Comparison of ENCODE assay signal across 19 cellular contexts in the genomic region with DNA sequence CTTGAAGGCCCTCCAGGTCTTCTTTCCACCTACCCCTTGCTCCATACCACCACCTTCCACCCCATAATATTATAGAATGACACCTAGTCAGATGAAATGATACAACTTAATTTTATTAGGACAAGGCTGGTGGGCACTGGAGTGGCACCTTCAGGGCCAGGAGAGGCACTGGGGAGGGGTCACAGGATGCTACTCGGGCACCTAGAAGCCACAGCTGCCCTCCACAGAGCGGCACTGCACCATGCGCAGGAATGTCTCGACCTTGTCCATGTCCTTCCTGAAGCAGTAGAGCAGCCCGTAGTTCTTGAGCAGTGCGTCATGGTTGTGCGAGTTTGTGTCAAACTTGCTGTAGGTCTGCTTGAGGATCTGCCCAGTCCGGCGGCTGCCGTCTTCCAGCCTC. TPM values are rescaled to one million over a fixed set of nuclear protein-coding genes. Genes with fewer than 3 reads are reported as not detected.
"Had no signal": no experiment of that assay in that cellular context is flagged by ENCODE, and none has a peak within 500 bp of the region (broad histone marks: within the 10 kb centered on the region; RNA-seq: fewer than 3 reads in every experiment).

No MANE protein-coding gene starts in this region.

RNA-seq across cellular contexts. Expression of a gene that starts 1.6 kb away (rescaled TPM):
- total RNA-seq: activated naive CD4-positive, alpha-beta T cell treated with anti-CD3 and anti-CD28 coated beads for 36 hours; activated naive CD8-positive, alpha-beta T cell treated with anti-CD3 and anti-CD28 coated beads for 36 hours; activated naive CD8-positive, alpha-beta T cell treated with anti-CD3 and anti-CD28 coated beads, Interleukin-2, amount 10 ng/mL, durations not matched to agents 7 days and 5 days; activated T-cell treated with anti-CD3 and anti-CD28 coated beads, Interleukin-2, amount 50 U/mL, for 4 hours; activated T-cell treated with anti-CD3 and anti-CD28 coated beads, Interleukin-2, amount 50 U/mL, for 72 hours; activated T-helper 1 cell treated with anti-CD3 and anti-CD28 coated beads, Interleukin-12 subunit alpha, Interleukin-12 subunit beta, Interleukin-2, Interleukin-4 antibody, amounts not matched to agents 30 ng/mL and 10 ng/mL and 1 ng/mL, durations not matched to agents 14 hours and 24 hours and 36 hours; activated T-helper 2 cell treated with anti-CD3 and anti-CD28 coated beads, Interferon-gamma antibody, Interleukin-2, Interleukin-4, amounts not matched to agents 10 μg/mL and 5 μg/mL and 100 μg/mL, durations not matched to agents 14 hours and 24 hours and 36 hours; adrenal gland; aorta; ascending aorta; body of pancreas; breast epithelium; bronchial epithelial cell; cardiac muscle cell; cardiac septum had no signal

RNA-seq across cellular contexts. Expression of a gene that starts 13.1 kb away (rescaled TPM):
- total RNA-seq: activated naive CD4-positive, alpha-beta T cell treated with anti-CD3 and anti-CD28 coated beads for 36 hours; activated naive CD4-positive, alpha-beta T cell treated with anti-CD3 and anti-CD28 coated beads, Interleukin-2, amount 50 U/mL, for 72 hours; activated naive CD8-positive, alpha-beta T cell treated with anti-CD3 and anti-CD28 coated beads for 36 hours; activated naive CD8-positive, alpha-beta T cell treated with anti-CD3 and anti-CD28 coated beads, Interleukin-2, amount 10 ng/mL, durations not matched to agents 7 days and 5 days; activated T-cell treated with anti-CD3 and anti-CD28 coated beads, Interleukin-2, amount 50 U/mL, for 4 hours; activated T-cell treated with anti-CD3 and anti-CD28 coated beads, Interleukin-2, amount 50 U/mL, for 72 hours; activated T-helper 1 cell treated with anti-CD3 and anti-CD28 coated beads, Interleukin-12 subunit alpha, Interleukin-12 subunit beta, Interleukin-2, Interleukin-4 antibody, amounts not matched to agents 30 ng/mL and 10 ng/mL and 1 ng/mL, durations not matched to agents 14 hours and 24 hours and 36 hours; activated T-helper 17 cell treated with anti-CD3 and anti-CD28 coated beads, Interleukin-2, amount 50 U/mL, for 72 hours; activated T-helper 2 cell treated with anti-CD3 and anti-CD28 coated beads, Interferon-gamma antibody, Interleukin-2, Interleukin-4, amounts not matched to agents 10 μg/mL and 5 μg/mL and 100 μg/mL, durations not matched to agents 14 hours and 24 hours and 36 hours; adrenal gland; aorta; ascending aorta; astrocyte; body of pancreas; breast epithelium; bronchial epithelial cell; cardiac muscle cell; cardiac septum; cerebellum had no signal

RNA-seq across cellular contexts. Expression of a gene that starts 16.2 kb away (rescaled TPM):
- total RNA-seq: activated naive CD4-positive, alpha-beta T cell treated with anti-CD3 and anti-CD28 coated beads for 36 hours; activated naive CD8-positive, alpha-beta T cell treated with anti-CD3 and anti-CD28 coated beads for 36 hours; activated naive CD8-positive, alpha-beta T cell treated with anti-CD3 and anti-CD28 coated beads, Interleukin-2, amount 10 ng/mL, durations not matched to agents 7 days and 5 days; activated T-cell treated with anti-CD3 and anti-CD28 coated beads, Interleukin-2, amount 50 U/mL, for 4 hours; activated T-cell treated with anti-CD3 and anti-CD28 coated beads, Interleukin-2, amount 50 U/mL, for 72 hours; activated T-helper 1 cell treated with anti-CD3 and anti-CD28 coated beads, Interleukin-12 subunit alpha, Interleukin-12 subunit beta, Interleukin-2, Interleukin-4 antibody, amounts not matched to agents 30 ng/mL and 10 ng/mL and 1 ng/mL, durations not matched to agents 14 hours and 24 hours and 36 hours; activated T-helper 2 cell treated with anti-CD3 and anti-CD28 coated beads, Interferon-gamma antibody, Interleukin-2, Interleukin-4, amounts not matched to agents 10 μg/mL and 5 μg/mL and 100 μg/mL, durations not matched to agents 14 hours and 24 hours and 36 hours; adrenal gland; aorta; ascending aorta; astrocyte; body of pancreas; breast epithelium; bronchial epithelial cell; cardiac muscle cell; cardiac septum; cerebellum had no signal

RNA-seq across cellular contexts. Expression of a gene that starts 21.3 kb away (rescaled TPM):
- total RNA-seq: activated naive CD4-positive, alpha-beta T cell treated with anti-CD3 and anti-CD28 coated beads for 36 hours; activated naive CD8-positive, alpha-beta T cell treated with anti-CD3 and anti-CD28 coated beads for 36 hours; activated naive CD8-positive, alpha-beta T cell treated with anti-CD3 and anti-CD28 coated beads, Interleukin-2, amount 10 ng/mL, durations not matched to agents 7 days and 5 days; activated T-cell treated with anti-CD3 and anti-CD28 coated beads, Interleukin-2, amount 50 U/mL, for 4 hours; activated T-cell treated with anti-CD3 and anti-CD28 coated beads, Interleukin-2, amount 50 U/mL, for 72 hours; activated T-helper 1 cell treated with anti-CD3 and anti-CD28 coated beads, Interleukin-12 subunit alpha, Interleukin-12 subunit beta, Interleukin-2, Interleukin-4 antibody, amounts not matched to agents 30 ng/mL and 10 ng/mL and 1 ng/mL, durations not matched to agents 14 hours and 24 hours and 36 hours; activated T-helper 2 cell treated with anti-CD3 and anti-CD28 coated beads, Interferon-gamma antibody, Interleukin-2, Interleukin-4, amounts not matched to agents 10 μg/mL and 5 μg/mL and 100 μg/mL, durations not matched to agents 14 hours and 24 hours and 36 hours; adrenal gland; aorta; ascending aorta; body of pancreas; breast epithelium; bronchial epithelial cell; cardiac muscle cell; cardiac septum had no signal

RNA-seq across cellular contexts. Expression of a gene that starts 23.8 kb away (rescaled TPM):
- total RNA-seq: activated naive CD4-positive, alpha-beta T cell treated with anti-CD3 and anti-CD28 coated beads for 36 hours; activated naive CD8-positive, alpha-beta T cell treated with anti-CD3 and anti-CD28 coated beads for 36 hours; activated naive CD8-positive, alpha-beta T cell treated with anti-CD3 and anti-CD28 coated beads, Interleukin-2, amount 10 ng/mL, durations not matched to agents 7 days and 5 days; activated T-cell treated with anti-CD3 and anti-CD28 coated beads, Interleukin-2, amount 50 U/mL, for 4 hours; activated T-cell treated with anti-CD3 and anti-CD28 coated beads, Interleukin-2, amount 50 U/mL, for 72 hours; activated T-helper 1 cell treated with anti-CD3 and anti-CD28 coated beads, Interleukin-12 subunit alpha, Interleukin-12 subunit beta, Interleukin-2, Interleukin-4 antibody, amounts not matched to agents 30 ng/mL and 10 ng/mL and 1 ng/mL, durations not matched to agents 14 hours and 24 hours and 36 hours; activated T-helper 2 cell treated with anti-CD3 and anti-CD28 coated beads, Interferon-gamma antibody, Interleukin-2, Interleukin-4, amounts not matched to agents 10 μg/mL and 5 μg/mL and 100 μg/mL, durations not matched to agents 14 hours and 24 hours and 36 hours; adrenal gland; aorta; ascending aorta; astrocyte; body of pancreas; breast epithelium; bronchial epithelial cell; cardiac muscle cell; cardiac septum; cerebellum had no signal
